1 cellular context compared by ENCODE assay signal in the genomic region with DNA sequence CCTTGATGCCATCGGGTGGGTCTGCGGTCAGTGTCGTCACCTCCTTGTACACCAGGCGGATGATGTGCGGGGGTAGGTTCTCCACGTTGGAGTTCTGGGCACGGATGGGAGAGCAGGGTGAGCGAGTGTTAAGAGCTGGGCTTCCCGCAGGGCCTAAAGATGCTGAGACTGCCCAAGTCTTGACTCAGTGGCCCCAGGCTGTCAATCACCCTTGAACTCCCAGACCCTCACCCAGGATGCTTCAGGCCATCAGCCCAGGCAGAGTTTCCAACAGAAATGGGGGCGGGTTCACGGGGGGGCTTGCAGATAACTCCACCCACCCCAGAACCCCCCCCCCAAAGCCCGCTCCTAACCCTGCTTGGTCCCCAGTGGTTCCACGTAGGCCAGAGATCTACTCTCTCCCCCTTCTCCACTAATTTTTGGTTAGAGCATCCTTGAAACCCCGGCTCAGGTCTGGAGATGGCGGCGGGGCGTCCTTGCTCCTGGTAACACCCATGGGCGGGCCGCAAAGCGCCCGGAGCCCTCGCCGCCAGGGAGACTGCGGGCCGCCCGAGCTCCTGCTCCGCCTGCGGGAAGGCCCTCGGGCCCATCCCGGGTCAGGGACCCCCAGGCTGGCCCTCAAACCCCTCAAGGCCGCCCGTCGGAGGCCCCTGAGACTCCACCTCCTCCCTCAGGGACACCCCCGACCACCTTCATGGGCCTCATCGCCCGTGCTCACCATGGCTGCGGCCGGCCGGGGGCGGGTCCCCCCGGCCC.
TF ChIP-seq lines count a peak whose summit lies in the region.

No MANE protein-coding gene starts in this region.

TF ChIP-seq in K562, 482 proteins besides CTCF, POLR2A, EP300 and RAD21 (continued from another document):
- TF ChIP-seq, protein P1, sequence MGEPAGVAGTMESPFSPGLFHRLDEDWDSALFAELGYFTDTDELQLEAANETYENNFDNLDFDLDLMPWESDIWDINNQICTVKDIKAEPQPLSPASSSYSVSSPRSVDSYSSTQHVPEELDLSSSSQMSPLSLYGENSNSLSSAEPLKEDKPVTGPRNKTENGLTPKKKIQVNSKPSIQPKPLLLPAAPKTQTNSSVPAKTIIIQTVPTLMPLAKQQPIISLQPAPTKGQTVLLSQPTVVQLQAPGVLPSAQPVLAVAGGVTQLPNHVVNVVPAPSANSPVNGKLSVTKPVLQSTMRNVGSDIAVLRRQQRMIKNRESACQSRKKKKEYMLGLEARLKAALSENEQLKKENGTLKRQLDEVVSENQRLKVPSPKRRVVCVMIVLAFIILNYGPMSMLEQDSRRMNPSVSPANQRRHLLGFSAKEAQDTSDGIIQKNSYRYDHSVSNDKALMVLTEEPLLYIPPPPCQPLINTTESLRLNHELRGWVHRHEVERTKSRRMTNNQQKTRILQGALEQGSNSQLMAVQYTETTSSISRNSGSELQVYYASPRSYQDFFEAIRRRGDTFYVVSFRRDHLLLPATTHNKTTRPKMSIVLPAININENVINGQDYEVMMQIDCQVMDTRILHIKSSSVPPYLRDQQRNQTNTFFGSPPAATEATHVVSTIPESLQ (CRISPR knock-in tag; IDR thresholded peaks at IDR 0.05): no peak
- TF ChIP-seq RBM17 (IDR thresholded peaks at IDR 0.05; ENCODE audit: borderline replicate concordance, low read depth, low read length) (no peak), MTA2 (IDR thresholded peaks at IDR 0.05; ENCODE audit: low read depth) (no peak), SNRNP70 (optimal IDR thresholded peaks at IDR 0.05; ENCODE audit: low read depth, low read length) (peak; percentile 83), CREM (IDR thresholded peaks at IDR 0.05; ENCODE audit: low read depth) (0 out of 2 replicates have a peak, but pooled peaks have one; percentile 22), POLR3A (IDR thresholded peaks at IDR 0.05; ENCODE audit: borderline replicate concordance, extremely low read depth, insufficient read depth, insufficient read length) (no peak)
